In the genomic region with DNA sequence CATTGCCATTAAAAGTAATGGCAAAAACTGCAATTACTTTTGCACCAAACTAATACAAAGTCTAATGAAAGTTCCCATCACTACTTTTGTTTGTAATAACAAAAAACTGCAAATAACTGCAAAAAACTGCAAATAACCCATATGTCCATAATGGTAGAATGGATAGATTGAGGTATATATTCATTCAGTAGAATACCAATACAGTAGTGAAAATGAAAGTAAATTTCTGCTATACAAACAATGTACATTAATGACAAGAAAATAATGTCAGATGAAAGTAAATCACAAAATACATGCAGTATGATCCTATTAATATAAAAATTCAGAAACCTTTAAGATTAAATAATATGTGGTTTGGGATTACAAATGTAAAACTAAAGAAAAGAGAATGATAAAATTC, we compare ENCODE assay signal across 18 cellular contexts. TPM values are rescaled to one million over a fixed set of nuclear protein-coding genes. Genes with fewer than 3 reads are reported as not detected.
DNase-seq lines count a peak whose midpoint lies in the region; ATAC-seq, FAIRE-seq and TF ChIP-seq lines count a peak whose summit lies in the region.
"Had no signal": no experiment of that assay in that cellular context is flagged by ENCODE, and none has a peak within 500 bp of the region (broad histone marks: within the 10 kb centered on the region; RNA-seq: fewer than 3 reads in every experiment).

No MANE protein-coding gene starts in this region.

- no peak overlapping the region for H3K27ac ChIP-seq in pancreas
- H3K27ac ChIP-seq in left lung = no peak overlapping the region
- H3K27ac ChIP-seq: lower lobe of right lung, SJCRH30, vagina had no signal

- DNase-seq in activated naive CD4-positive, alpha-beta T cell treated with anti-CD3 and anti-CD28 coated beads, Interleukin-2, amount 50 U/mL, for 16 hours = no peak
- no peak for DNase-seq in pancreas
- no peak for DNase-seq in NCI-H2029 (lab: John Stamatoyannopoulos, UW)
- DNase-seq in left lung = no peak
- DNase-seq: activated T-cell treated with anti-CD3 and anti-CD28 coated beads, Interleukin-2, amount 50 U/mL, for 1 hour; Caco-2; heart right ventricle; lower lobe of right lung; NCI-H526 treated with DMSO at 0.1 percent for 48 hours; SJCRH30; stimulated activated CD4-positive, alpha-beta T cell treated with anti-CD3 and anti-CD28 coated beads, Interleukin-1b, Interleukin-23, amount 100 ng/mL, for 48 hours had no signal

- no peaks in the 10 kb centered on the region for H3K9me3 ChIP-seq in pancreas
- H3K9me3 ChIP-seq in left lung = peaks cover 0 to 1% of the 10 kb centered on the region in 2 donors
- H3K9me3 ChIP-seq: Caco-2, heart right ventricle, lower lobe of right lung, SJCRH30, vagina had no signal

- H3K4me3 ChIP-seq in pancreas (no peak overlapping the region), left lung (no peak overlapping the region)
- H3K4me3 ChIP-seq: K562, lower lobe of right lung, SJCRH30, vagina had no signal

- intact Hi-C loops in pancreas (cut with DNase I) (no loop called here), left lung (cut with DNase I) (no loop called here)

- TF ChIP-seq CTCF in pancreas (IDR thresholded peaks at IDR 0.05) (no peak), left lung (IDR thresholded peaks at IDR 0.05) (no peak)

- no peaks in the 10 kb centered on the region for H3K27me3 ChIP-seq in pancreas
- H3K27me3 ChIP-seq in left lung = no peaks in the 10 kb centered on the region
- H3K27me3 ChIP-seq: heart right ventricle, SJCRH30, vagina had no signal

- H3K27ac Mint-ChIP-seq in activated naive CD4-positive, alpha-beta T cell treated with anti-CD3 and anti-CD28 coated beads, Interleukin-2, amount 50 U/mL, for 24 hours = peak overlapping the region; percentile 74
- peak overlapping the region; percentile 78 for H3K27ac Mint-ChIP-seq in activated naive CD8-positive, alpha-beta T cell

- H3K4me3 Mint-ChIP-seq in activated naive CD4-positive, alpha-beta T cell treated with anti-CD3 and anti-CD28 coated beads, Interleukin-2, amount 50 U/mL, for 24 hours = peak overlapping the region; percentile 71
- H3K4me3 Mint-ChIP-seq in activated naive CD8-positive, alpha-beta T cell = peak overlapping the region; percentile 49

- H3K4me1 ChIP-seq in pancreas (no peaks in the 10 kb centered on the region), left lung (peaks cover 0 to 11% of the 10 kb centered on the region in 2 donors)
- H3K4me1 ChIP-seq: Caco-2, lower lobe of right lung, SJCRH30 had no signal

- H3K36me3 ChIP-seq in pancreas (peaks cover 0 to under 1% (median 0%) of the 10 kb centered on the region in 3 donors), left lung (peaks cover 0 to 35% of the 10 kb centered on the region in 2 donors)

- FAIRE-seq in pancreas (lab: Jason Lieb, UNC) = peak; percentile 23
- FAIRE-seq: GM19239, K562 had no signal

- H3K36me3 Mint-ChIP-seq in activated naive CD4-positive, alpha-beta T cell treated with anti-CD3 and anti-CD28 coated beads, Interleukin-2, amount 50 U/mL, for 24 hours = peaks cover 9% of the 10 kb centered on the region
- peaks cover 6% of the 10 kb centered on the region for H3K36me3 Mint-ChIP-seq in activated naive CD8-positive, alpha-beta T cell

- no peaks in the 10 kb centered on the region for H3K27me3 Mint-ChIP-seq in activated naive CD4-positive, alpha-beta T cell treated with anti-CD3 and anti-CD28 coated beads, Interleukin-2, amount 50 U/mL, for 24 hours
- H3K27me3 Mint-ChIP-seq in activated naive CD8-positive, alpha-beta T cell = no peaks in the 10 kb centered on the region

- ATAC-seq in HG02798 (IDR thresholded peaks at IDR 0.05; ENCODE audit: poor library complexity, unreplicated experiment) (peak; percentile 38), pancreas (no peak), HG03354 (IDR thresholded peaks at IDR 0.05; ENCODE audit: poor library complexity, severe bottlenecking, unreplicated experiment) (no peak), left lung (no peak)
- ATAC-seq: K562, lower lobe of right lung had no signal

- H3K9me3 Mint-ChIP-seq in activated naive CD4-positive, alpha-beta T cell treated with anti-CD3 and anti-CD28 coated beads, Interleukin-2, amount 50 U/mL, for 24 hours = no peaks in the 10 kb centered on the region
- no peaks in the 10 kb centered on the region for H3K9me3 Mint-ChIP-seq in activated naive CD8-positive, alpha-beta T cell (ENCODE audit: low read depth)

- peaks cover 37% of the 10 kb centered on the region for H3K4me1 Mint-ChIP-seq in activated naive CD4-positive, alpha-beta T cell treated with anti-CD3 and anti-CD28 coated beads, Interleukin-2, amount 50 U/mL, for 24 hours
- H3K4me1 Mint-ChIP-seq in activated naive CD8-positive, alpha-beta T cell (ENCODE audit: low read depth) = peaks cover 38% of the 10 kb centered on the region

RNA-seq across cellular contexts. Expression of a gene that starts 41.3 kb away (rescaled TPM):
- total RNA-seq in pancreas = 1 to 10 TPM; 1.3 to 4.3 (median 1.9) TPM
- 1 to 10 TPM; 1.3 to 2.0 TPM for polyA plus RNA-seq in pancreas
- total RNA-seq in left lung = 10 to 100 TPM in 1 of 2 donors, 1 to 10 TPM in 1; 6.4 to 10.4 TPM

RNA-seq across cellular contexts. Expression of a gene that starts 54.0 kb away (rescaled TPM):
- total RNA-seq in pancreas = 10 to 100 TPM in 3 of 6 donors, 1 to 10 TPM in 3; 8.2 to 21.7 (median 10.0) TPM
- polyA plus RNA-seq in pancreas = 10 to 100 TPM; 11.5 to 17.3 TPM
- total RNA-seq in left lung = 10 to 100 TPM; 30.1 to 31.0 TPM
